18 cellular contexts compared by ENCODE assay signal in the genomic region with DNA sequence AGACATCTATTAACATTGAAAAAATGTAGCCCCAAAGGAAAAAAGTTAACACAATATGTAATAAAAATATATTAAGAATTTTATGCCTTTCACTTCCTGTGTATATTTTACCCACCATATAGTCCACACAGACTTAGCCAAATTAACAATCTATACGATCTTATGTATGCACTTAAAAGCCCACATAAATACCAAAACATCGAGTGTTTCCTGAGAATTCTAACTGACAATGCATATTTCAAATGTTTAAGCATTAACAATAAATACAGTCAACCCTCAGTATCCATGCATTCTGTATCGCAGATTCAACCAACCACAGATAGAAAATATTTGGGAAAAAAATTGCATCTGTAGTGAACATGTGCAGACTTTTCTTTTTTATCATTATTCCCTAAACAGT.
"Had no signal": no experiment of that assay in that cellular context is flagged by ENCODE, and none has a peak within 500 bp of the region (broad histone marks: within the 10 kb centered on the region; RNA-seq: fewer than 3 reads in every experiment).

No MANE protein-coding gene starts in this region.

- H3K4me2 ChIP-seq: hepatocyte had no signal

- H3K4me1 Mint-ChIP-seq: naive B cell had no signal

- DNase-seq: dermis blood vessel endothelial cell; dorsolateral prefrontal cortex; effector CD4-positive, alpha-beta T cell; effector memory CD4-positive, alpha-beta T cell; heart left ventricle; left cardiac atrium; left lung; left ventricle myocardium superior; lower lobe of right lung; mesenchymal stem cell; mucosa of descending colon; naive B cell had no signal

- H3K27ac ChIP-seq: coronary artery, dorsolateral prefrontal cortex, esophagus muscularis mucosa, foreskin keratinocyte, gastroesophageal sphincter, heart left ventricle, hepatocyte, left lung, lower lobe of right lung had no signal

- H3K36me3 Mint-ChIP-seq: naive B cell had no signal

- H3K4me3 ChIP-seq: coronary artery, dorsolateral prefrontal cortex, esophagus muscularis mucosa, gastroesophageal sphincter, heart left ventricle, hepatocyte, left lung, lower lobe of right lung, mucosa of descending colon had no signal

- H3K27ac Mint-ChIP-seq: mesothelial cell of epicardium, naive B cell had no signal

- H3K79me2 ChIP-seq: hepatocyte had no signal

- H3K9me3 ChIP-seq: esophagus muscularis mucosa, gastroesophageal sphincter, left lung, lower lobe of right lung, mucosa of descending colon had no signal

- H2AFZ ChIP-seq: hepatocyte had no signal

- H3K27me3 Mint-ChIP-seq: naive B cell had no signal

- ATAC-seq: foreskin keratinocyte, gastroesophageal sphincter, heart left ventricle, left cardiac atrium, left lung, left ventricle myocardium superior, lower lobe of right lung, mucosa of descending colon had no signal

- H3K36me3 ChIP-seq: esophagus muscularis mucosa, gastroesophageal sphincter, heart left ventricle, left lung, lower lobe of right lung had no signal

- H3K4me3 Mint-ChIP-seq: mesothelial cell of epicardium, naive B cell had no signal

- H3K27me3 ChIP-seq: dorsolateral prefrontal cortex, esophagus muscularis mucosa, foreskin keratinocyte, gastroesophageal sphincter, hepatocyte, left lung had no signal
